ENCODE assay signal across 21 cellular contexts in genomic region chr6:36327226-36328009, GRCh38. TPM values are rescaled to one million over a fixed set of nuclear protein-coding genes. Genes with fewer than 3 reads are reported as not detected.
DNase-seq lines count a peak whose midpoint lies in the region; ATAC-seq and TF ChIP-seq lines count a peak whose summit lies in the region.
"Had no signal": no experiment of that assay in that cellular context is flagged by ENCODE, and none has a peak within 500 bp of the region (broad histone marks: within the 10 kb centered on the region; RNA-seq: fewer than 3 reads in every experiment).

No MANE protein-coding gene starts in this region.

- no peaks in the 10 kb centered on the region for H3K9me3 ChIP-seq in endodermal cell (ENCODE audit: control insufficient read depth, low read length)
- H3K9me3 ChIP-seq in MM.1S (replicated peaks; ENCODE audit: insufficient read depth, low read length): no peaks in the 10 kb centered on the region
- no peaks in the 10 kb centered on the region for H3K9me3 ChIP-seq in Caco-2
- H3K9me3 ChIP-seq: ovary had no signal

- no peak overlapping the region for H3K27ac Mint-ChIP-seq in GM23338
- no peak overlapping the region for H3K27ac Mint-ChIP-seq in endodermal cell
- no peak overlapping the region for H3K27ac Mint-ChIP-seq in Caco-2 (ENCODE audit: unreplicated experiment)
- H3K27ac Mint-ChIP-seq: activated naive CD4-positive, alpha-beta T cell treated with anti-CD3 and anti-CD28 coated beads, Interleukin-2, amount 50 U/mL, for 24 hours; activated T-cell treated with anti-CD3 and anti-CD28 coated beads, Interleukin-2, amount 50 U/mL, for 24 hours; stimulated activated naive CD8-positive, alpha-beta T cell treated with anti-CD3 and anti-CD28 coated beads, Interleukin-15, amount 100 ng/mL, for 72 hours had no signal

- 38 to 41% methylated on average over 3 to 6 of the region's 6 CpGs for WGBS in endodermal cell (ENCODE audit: insufficient coverage in 1 of 2, insufficient read length in 1 of 2), 2 experiments

- H3K27me3 ChIP-seq in GM23338 (ENCODE audit: insufficient read depth): no peaks in the 10 kb centered on the region
- no peaks in the 10 kb centered on the region for H3K27me3 ChIP-seq in endodermal cell (ENCODE audit: control insufficient read depth, insufficient read depth, low read length, poor library complexity, severe bottlenecking)
- no peaks in the 10 kb centered on the region; the same call in 1 of the 2 replicates for H3K27me3 ChIP-seq in MM.1S (replicated peaks; ENCODE audit: insufficient read depth, low read length)
- no peaks in the 10 kb centered on the region for H3K27me3 ChIP-seq in Caco-2 (replicated peaks; ENCODE audit: control insufficient read depth, insufficient read depth, low read length)
- H3K27me3 ChIP-seq: ovary had no signal

- H3K4me1 Mint-ChIP-seq in GM23338: peaks cover 32% of the 10 kb centered on the region
- H3K4me1 Mint-ChIP-seq in endodermal cell: peaks cover 2% of the 10 kb centered on the region
- H3K4me1 Mint-ChIP-seq in Caco-2 (ENCODE audit: low read depth, unreplicated experiment): no peaks in the 10 kb centered on the region
- H3K4me1 Mint-ChIP-seq: activated naive CD4-positive, alpha-beta T cell treated with anti-CD3 and anti-CD28 coated beads, Interleukin-2, amount 50 U/mL, for 24 hours; stimulated activated naive CD8-positive, alpha-beta T cell treated with anti-CD3 and anti-CD28 coated beads, Interleukin-15, amount 100 ng/mL, for 72 hours had no signal

- H3K27ac ChIP-seq in GM23338 (ENCODE audit: low read depth) (no peak overlapping the region), endodermal cell (ENCODE audit: low read depth, low read length) (no peak overlapping the region), MM.1S (ENCODE audit: low read length) (no peak overlapping the region)
- H3K27ac ChIP-seq: ovary had no signal

- ATAC-seq in GM23338: peak; percentile 49
- ATAC-seq in GM19328 (IDR thresholded peaks at IDR 0.05; ENCODE audit: unreplicated experiment): no peak
- ATAC-seq: stimulated activated naive CD8-positive, alpha-beta T cell treated with anti-CD3 and anti-CD28 coated beads, Interleukin-15, amount 100 ng/mL, for 72 hours had no signal

- no peak overlapping the region for H3K4me3 ChIP-seq in GM23338
- H3K4me3 ChIP-seq in endodermal cell (ENCODE audit: low read length): no peak overlapping the region
- no peak overlapping the region for H3K4me3 ChIP-seq in MM.1S (ENCODE audit: low read length)
- H3K4me3 ChIP-seq in Caco-2 (ENCODE audit: low read depth, low read length): no peak overlapping the region
- H3K4me3 ChIP-seq: ovary had no signal

- no peak for TF ChIP-seq CTCF in GM23338 (conservative IDR thresholded peaks at IDR 0.05; ENCODE audit: low read depth in 2 of 2)
- TF ChIP-seq CTCF in endodermal cell (conservative IDR thresholded peaks at IDR 0.05): no peak
- TF ChIP-seq CTCF in MM.1S (IDR thresholded peaks at IDR 0.05; ENCODE audit: low read length): no peak
- no peak for TF ChIP-seq CTCF in Caco-2 (IDR thresholded peaks at IDR 0.05; ENCODE audit: insufficient read depth in 1 of 2, low read depth in 1 of 2, low read length in 1 of 2, severe bottlenecking in 1 of 2, unreplicated experiment in 1 of 2)

- CTCF ChIA-PET in Caco-2 (lab: Charles Lee): interaction anchor here (0.6 kb wide), 1 partner anchor 155 kb away, joined by 3 read pairs; no protein-coding TSS in a partner anchor

- H3K9me2 ChIP-seq in GM23338 (ENCODE audit: insufficient read depth) (no peaks in the 10 kb centered on the region), MM.1S (replicated peaks; ENCODE audit: insufficient read depth, low read length) (no peaks in the 10 kb centered on the region)

- H3K36me3 Mint-ChIP-seq in GM23338 (ENCODE audit: low read depth) (no peaks in the 10 kb centered on the region; the same call in 2 of the 3 replicates), endodermal cell (ENCODE audit: low read depth) (no peaks in the 10 kb centered on the region), Caco-2 (ENCODE audit: insufficient read depth, unreplicated experiment) (no peaks in the 10 kb centered on the region)
- H3K36me3 Mint-ChIP-seq: activated naive CD4-positive, alpha-beta T cell treated with anti-CD3 and anti-CD28 coated beads, Interleukin-2, amount 50 U/mL, for 24 hours; CD4-positive, alpha-beta memory T cell had no signal

- peak; percentile 26 for DNase-seq in NCI-H2171 treated with DMSO at 0.1 percent for 48 hours (lab: John Stamatoyannopoulos, UW)
- no peak for DNase-seq in NCI-H2171 (lab: John Stamatoyannopoulos, UW)
- DNase-seq in GM23338 (ENCODE audit: low spot score): peak; percentile 21
- peak; percentile 32 for DNase-seq in NCI-H526 treated with DMSO at 0.1 percent for 48 hours (lab: John Stamatoyannopoulos, UW)
- peak; percentile 69 for DNase-seq in endodermal cell
- DNase-seq in MM.1S: no peak
- no peak for DNase-seq in Caco-2
- DNase-seq: activated CD4-positive, alpha-beta T cell treated with anti-CD3 and anti-CD28 coated beads, Interleukin-2, amount 50 U/mL, for 4 hours; activated T-cell treated with anti-CD3 and anti-CD28 coated beads, Interleukin-2, amount 50 U/mL, for 24 hours; CD4-positive, alpha-beta memory T cell; foreskin fibroblast; mammary epithelial cell; ovary; stimulated activated CD4-positive, alpha-beta T cell treated with anti-CD3 and anti-CD28 coated beads, Interleukin-2, amount 100 ng/mL, for 24 hours; stimulated activated naive CD8-positive, alpha-beta T cell treated with anti-CD3 and anti-CD28 coated beads, Interleukin-15, amount 100 ng/mL, for 72 hours had no signal

- H3K9ac ChIP-seq in endodermal cell (ENCODE audit: extremely low read depth, low read length, poor library complexity, severe bottlenecking) (no peak overlapping the region), MM.1S (ENCODE audit: low read length) (no peak overlapping the region)

- POLR2A ChIA-PET in Caco-2 (lab: Charles Lee): no interaction called here

- H3K4me2 ChIP-seq in GM23338: no peak overlapping the region
- no peak overlapping the region for H3K4me2 ChIP-seq in MM.1S (ENCODE audit: low read depth, low read length)

- H3K9me3 Mint-ChIP-seq in GM23338 (no peaks in the 10 kb centered on the region; the same call in 2 of the 3 replicates), endodermal cell (no peaks in the 10 kb centered on the region), Caco-2 (ENCODE audit: unreplicated experiment) (no peaks in the 10 kb centered on the region)
- H3K9me3 Mint-ChIP-seq: activated naive CD4-positive, alpha-beta T cell treated with anti-CD3 and anti-CD28 coated beads, Interleukin-2, amount 50 U/mL, for 24 hours; activated T-cell treated with anti-CD3 and anti-CD28 coated beads, Interleukin-2, amount 50 U/mL, for 24 hours; CD4-positive, alpha-beta memory T cell; stimulated activated naive CD8-positive, alpha-beta T cell treated with anti-CD3 and anti-CD28 coated beads, Interleukin-15, amount 100 ng/mL, for 72 hours had no signal

- no peak overlapping the region for H3K4me3 Mint-ChIP-seq in GM23338
- no peak overlapping the region for H3K4me3 Mint-ChIP-seq in endodermal cell
- H3K4me3 Mint-ChIP-seq in Caco-2 (ENCODE audit: unreplicated experiment): no peak overlapping the region
- H3K4me3 Mint-ChIP-seq: activated naive CD4-positive, alpha-beta T cell treated with anti-CD3 and anti-CD28 coated beads, Interleukin-2, amount 50 U/mL, for 24 hours; activated T-cell treated with anti-CD3 and anti-CD28 coated beads, Interleukin-2, amount 50 U/mL, for 24 hours; CD4-positive, alpha-beta memory T cell; stimulated activated naive CD8-positive, alpha-beta T cell treated with anti-CD3 and anti-CD28 coated beads, Interleukin-15, amount 100 ng/mL, for 72 hours had no signal

- H3K36me3 ChIP-seq in GM23338 (ENCODE audit: insufficient read depth) (no peaks in the 10 kb centered on the region), endodermal cell (ENCODE audit: control insufficient read depth, insufficient read depth, low read length) (no peaks in the 10 kb centered on the region), MM.1S (replicated peaks; ENCODE audit: insufficient read depth, low read length) (no peaks in the 10 kb centered on the region), Caco-2 (ENCODE audit: control insufficient read depth, insufficient read depth, low read length) (no peaks in the 10 kb centered on the region)
- H3K36me3 ChIP-seq: ovary had no signal

- BruUV-seq in Caco-2 (replicated peaks; lab: Mats Ljungman, UMichigan): no TSS peak

- intact Hi-C loops in Caco-2 (cut with micrococcal nuclease; ENCODE audit: unreplicated experiment): no loop called here

- no peaks in the 10 kb centered on the region; the same call in 1 of the 2 replicates for H3K4me1 ChIP-seq in GM23338 (ENCODE audit: insufficient read depth)
- no peaks in the 10 kb centered on the region for H3K4me1 ChIP-seq in endodermal cell (ENCODE audit: control insufficient read depth, insufficient read depth, low read length)
- H3K4me1 ChIP-seq in MM.1S (ENCODE audit: low read length): no peaks in the 10 kb centered on the region
- no peaks in the 10 kb centered on the region for H3K4me1 ChIP-seq in Caco-2

- H3F3A ChIP-seq in GM23338 (replicated peaks; ENCODE audit: low read depth): no peaks in the 10 kb centered on the region
- no peaks in the 10 kb centered on the region for H3F3A ChIP-seq in MM.1S (ENCODE audit: insufficient read depth, low read length)

- H2AFZ ChIP-seq in GM23338 (no peak overlapping the region), MM.1S (ENCODE audit: low read length) (no peak overlapping the region)

- H3K79me2 ChIP-seq in GM23338 (replicated peaks; ENCODE audit: insufficient read depth) (no peaks in the 10 kb centered on the region), MM.1S (ENCODE audit: low read length) (no peaks in the 10 kb centered on the region)

- no peaks in the 10 kb centered on the region for H4K20me1 ChIP-seq in GM23338 (replicated peaks; ENCODE audit: insufficient read depth)
- no peaks in the 10 kb centered on the region for H4K20me1 ChIP-seq in MM.1S (ENCODE audit: insufficient read depth, low read length)

- H3K27me3 Mint-ChIP-seq in GM23338 (ENCODE audit: insufficient read depth, low read depth, poor library complexity): peaks cover 15% of the 10 kb centered on the region
- H3K27me3 Mint-ChIP-seq in endodermal cell (ENCODE audit: insufficient read depth): peaks cover 4% of the 10 kb centered on the region
- H3K27me3 Mint-ChIP-seq in Caco-2 (ENCODE audit: insufficient read depth, unreplicated experiment): no peaks in the 10 kb centered on the region
- H3K27me3 Mint-ChIP-seq: activated naive CD4-positive, alpha-beta T cell treated with anti-CD3 and anti-CD28 coated beads, Interleukin-2, amount 50 U/mL, for 24 hours; activated T-cell treated with anti-CD3 and anti-CD28 coated beads, Interleukin-2, amount 50 U/mL, for 24 hours had no signal

RNA-seq across cellular contexts. Expression of gene BNIP5, which starts 9.3 kb away (rescaled TPM):
- total RNA-seq in GM23338 (2014; rRNA removed; shearing (Covaris generic)): not detected in 2 replicates
- not detected in 2 replicates for polyA plus RNA-seq in GM23338 (2016; fragmentation: Nextera tagmentation; extraction: Ambion mirVana)
- total RNA-seq in endodermal cell (not detected), Caco-2 (2022) (0.50 and 0.53 TPM in 2 replicates)
- not detected for polyA plus RNA-seq in endodermal cell (2013, experiment 1 of 2)
- 0.08 TPM for polyA plus RNA-seq in endodermal cell (2013, experiment 2 of 2)
- total RNA-seq: CD4-positive, alpha-beta memory T cell; mammary epithelial cell; myocyte; NCI-H460; RPMI7951; ureter had no signal
- polyA plus RNA-seq: CD4-positive, alpha-beta memory T cell; mammary epithelial cell had no signal

RNA-seq across cellular contexts. Expression of gene PNPLA1, which starts 57.6 kb away (rescaled TPM):
- not detected in 2 replicates for total RNA-seq in GM23338 (2014; rRNA removed; shearing (Covaris generic))
- not detected in 2 replicates for polyA plus RNA-seq in GM23338 (2016; fragmentation: Nextera tagmentation; extraction: Ambion mirVana)
- total RNA-seq in endodermal cell: not detected
- not detected for polyA plus RNA-seq in endodermal cell (2013, experiment 1 of 2)
- polyA plus RNA-seq in endodermal cell (2013, experiment 2 of 2): not detected
- 0.19 and 0.25 TPM in 2 replicates for total RNA-seq in Caco-2 (2022)
- total RNA-seq: mammary epithelial cell, myocyte, NCI-H460, RPMI7951 had no signal
- polyA plus RNA-seq: CD4-positive, alpha-beta memory T cell; mammary epithelial cell had no signal

Comparison
In these comparisons a context has a peak if more than half of its experiments do, and no peak if none do; other contexts are left out.
1. DNase-seq: peak in NCI-H2171 treated with DMSO at 0.1 percent for 48 hours (single experiment), GM23338 (single experiment), NCI-H526 treated with DMSO at 0.1 percent for 48 hours (single experiment) and endodermal cell (single experiment); none in NCI-H2171 (single experiment), MM.1S (single experiment) and Caco-2 (0 of 2).